In genomic region chr18:46109386-46109785, GRCh38 we compare ENCODE assay signal across 15 cellular contexts. TPM values are rescaled to one million over a fixed set of nuclear protein-coding genes. Genes with fewer than 3 reads are reported as not detected.
DNase-seq lines count a peak whose midpoint lies in the region; ATAC-seq and TF ChIP-seq lines count a peak whose summit lies in the region.
"Had no signal": no experiment of that assay in that cellular context is flagged by ENCODE, and none has a peak within 500 bp of the region (broad histone marks: within the 10 kb centered on the region; RNA-seq: fewer than 3 reads in every experiment).

No MANE protein-coding gene starts in this region.

- no peak for DNase-seq in activated naive CD4-positive, alpha-beta T cell treated with anti-CD3 and anti-CD28 coated beads, Interleukin-2, amount 10 ng/mL, durations not matched to agents 7 days and 5 days
- no peak for DNase-seq in activated naive CD4-positive, alpha-beta T cell treated with Interleukin-2 at 50 U/mL for 16 hours
- DNase-seq in left colon = no peak
- DNase-seq in effector memory CD8-positive, alpha-beta T cell = no peak
- DNase-seq in NCI-H1105 treated with DMSO at 0.1 percent for 48 hours (lab: John Stamatoyannopoulos, UW) = no peak
- DNase-seq: ACHN; CD4-positive, alpha-beta T cell; DMS153; GDM1; GOT3; H9 had no signal

- peaks cover 2% of the 10 kb centered on the region for H3K9me3 Mint-ChIP-seq in activated naive CD4-positive, alpha-beta T cell treated with anti-CD3 and anti-CD28 coated beads, Interleukin-2, amount 10 ng/mL, durations not matched to agents 7 days and 5 days
- no peaks in the 10 kb centered on the region for H3K9me3 Mint-ChIP-seq in effector memory CD8-positive, alpha-beta T cell
- H3K9me3 Mint-ChIP-seq: CD4-positive, alpha-beta T cell had no signal

- H3K36me3 Mint-ChIP-seq in activated naive CD4-positive, alpha-beta T cell treated with anti-CD3 and anti-CD28 coated beads, Interleukin-2, amount 10 ng/mL, durations not matched to agents 7 days and 5 days = peaks cover 41% of the 10 kb centered on the region
- peaks cover 5% of the 10 kb centered on the region for H3K36me3 Mint-ChIP-seq in effector memory CD8-positive, alpha-beta T cell (ENCODE audit: insufficient read depth)

- no peaks in the 10 kb centered on the region for H3K27me3 Mint-ChIP-seq in activated naive CD4-positive, alpha-beta T cell treated with anti-CD3 and anti-CD28 coated beads, Interleukin-2, amount 10 ng/mL, durations not matched to agents 7 days and 5 days
- no peaks in the 10 kb centered on the region for H3K27me3 Mint-ChIP-seq in effector memory CD8-positive, alpha-beta T cell
- H3K27me3 Mint-ChIP-seq: CD4-positive, alpha-beta T cell had no signal

- CTCF ChIA-PET in activated naive CD4-positive, alpha-beta T cell treated with anti-CD3 and anti-CD28 coated beads, Interleukin-2, amount 10 ng/mL, durations not matched to agents 7 days and 5 days (lab: Charles Lee) = interaction anchor here (0.6 kb wide), 1 partner anchor 984 kb away, joined by 3 read pairs; no protein-coding TSS in a partner anchor

- intact Hi-C loops in left colon (cut with DNase I, micrococcal nuclease) = no loop called here

- no peaks in the 10 kb centered on the region for H3K9me3 ChIP-seq in Loucy (ENCODE audit: insufficient read depth, low read depth, low read length)

- peak; percentile 76 for ATAC-seq in left colon
- ATAC-seq in effector memory CD8-positive, alpha-beta T cell (replicated peaks) = no peak
- no peak for ATAC-seq in HG03432 (IDR thresholded peaks at IDR 0.05; ENCODE audit: unreplicated experiment)
- ATAC-seq: HepG2 had no signal

- H3K27ac Mint-ChIP-seq in activated naive CD4-positive, alpha-beta T cell treated with anti-CD3 and anti-CD28 coated beads, Interleukin-2, amount 10 ng/mL, durations not matched to agents 7 days and 5 days = peak overlapping the region; percentile 33
- H3K27ac Mint-ChIP-seq in effector memory CD8-positive, alpha-beta T cell = no peak overlapping the region
- H3K27ac Mint-ChIP-seq: CD4-positive, alpha-beta T cell had no signal

- H3K79me2 ChIP-seq in Loucy (ENCODE audit: insufficient read depth, low read length) = peaks cover 73% of the 10 kb centered on the region

- no peaks in the 10 kb centered on the region for H3F3A ChIP-seq in Loucy (ENCODE audit: low read depth)

- no peak overlapping the region for H3K4me3 Mint-ChIP-seq in activated naive CD4-positive, alpha-beta T cell treated with anti-CD3 and anti-CD28 coated beads, Interleukin-2, amount 10 ng/mL, durations not matched to agents 7 days and 5 days
- no peak overlapping the region for H3K4me3 Mint-ChIP-seq in effector memory CD8-positive, alpha-beta T cell
- H3K4me3 Mint-ChIP-seq: CD4-positive, alpha-beta T cell; H9 had no signal

- H3K36me3 ChIP-seq in Loucy (ENCODE audit: insufficient read depth, low read length) = peaks cover 21% of the 10 kb centered on the region; the same call in 1 of the 2 replicates

- no peak for TF ChIP-seq CTCF in Loucy (conservative IDR thresholded peaks at IDR 0.05; ENCODE audit: low read length)

- H3K4me2 ChIP-seq in Loucy (ENCODE audit: low read depth, low read length, poor library complexity, severe bottlenecking) = peak overlapping the region; percentile 54
- H3K4me2 ChIP-seq: BLaER1 treated with 17β-estradiol and CSF1 and Interleukin-3, amounts not matched to agents 10 nM and 100 nM had no signal

- H4K20me1 ChIP-seq in Loucy (ENCODE audit: insufficient read depth, low read length, poor library complexity, severe bottlenecking) = peaks cover 8% of the 10 kb centered on the region
- H4K20me1 ChIP-seq: BLaER1 treated with 17β-estradiol and CSF1 and Interleukin-3, amounts not matched to agents 10 nM and 100 nM had no signal

- H3K4me1 Mint-ChIP-seq in activated naive CD4-positive, alpha-beta T cell treated with anti-CD3 and anti-CD28 coated beads, Interleukin-2, amount 10 ng/mL, durations not matched to agents 7 days and 5 days = peaks cover 39% of the 10 kb centered on the region
- H3K4me1 Mint-ChIP-seq in effector memory CD8-positive, alpha-beta T cell (ENCODE audit: low read depth in 2 of 2) = peaks cover 10 to 16% of the 10 kb centered on the region in 2 donors

- no peak overlapping the region for H3K4me3 ChIP-seq in Loucy (ENCODE audit: low read length, poor library complexity, severe bottlenecking)
- H3K4me3 ChIP-seq: BLaER1 treated with 17β-estradiol and CSF1 and Interleukin-3, amounts not matched to agents 10 nM and 100 nM had no signal

- H2AFZ ChIP-seq in Loucy (ENCODE audit: low read length) = no peak overlapping the region

- H3K27me3 ChIP-seq in Loucy (ENCODE audit: insufficient read depth, low read length, poor library complexity, severe bottlenecking) = no peaks in the 10 kb centered on the region
- H3K27me3 ChIP-seq: BLaER1 treated with 17β-estradiol and CSF1 and Interleukin-3, amounts not matched to agents 10 nM and 100 nM had no signal

- no peaks in the 10 kb centered on the region for H3K9me2 ChIP-seq in Loucy (replicated peaks; ENCODE audit: low read depth, low read length)

- peak overlapping the region; percentile 41 for H3K9ac ChIP-seq in Loucy (ENCODE audit: low read depth, low read length, poor library complexity, severe bottlenecking)
- H3K9ac ChIP-seq: BLaER1 treated with 17β-estradiol and CSF1 and Interleukin-3, amounts not matched to agents 10 nM and 100 nM had no signal

- H3K4me1 ChIP-seq in Loucy (ENCODE audit: insufficient read depth, low read length, poor library complexity, severe bottlenecking) = peaks cover 36% of the 10 kb centered on the region

RNA-seq across cellular contexts. Expression of gene HAUS1, which starts 5.2 kb away (rescaled TPM):
- 10 to 100 TPM; 16.2 TPM for total RNA-seq in left colon

RNA-seq across cellular contexts. Expression of gene ATP5F1A, which starts 11.3 kb away (rescaled TPM):
- total RNA-seq in left colon = 100 to 1,000 TPM; 652 to 824 TPM

RNA-seq across cellular contexts. Expression of gene PSTPIP2, which starts 37.3 kb away (rescaled TPM):
- 1 to 10 TPM; 3.7 to 7.4 TPM for total RNA-seq in left colon
